ENCODE assay signal across 27 cellular contexts in genomic region chr6:157155838-157156237, GRCh38.
DNase-seq lines count a peak whose midpoint lies in the region; ATAC-seq, FAIRE-seq and TF ChIP-seq lines count a peak whose summit lies in the region.
"Had no signal": no experiment of that assay in that cellular context is flagged by ENCODE, and none has a peak within 500 bp of the region (broad histone marks: within the 10 kb centered on the region; RNA-seq: fewer than 3 reads in every experiment).

No MANE protein-coding gene starts in this region.

- peak overlapping the region; percentile 69; the same call in 1 of the 2 replicates for H2BK5ac ChIP-seq in H1 (ENCODE audit: low read depth, low read length)

- no peaks in the 10 kb centered on the region for H3K4me1 ChIP-seq in HepG2 (ENCODE audit: insufficient read depth, low read length)
- H3K4me1 ChIP-seq in right lobe of liver, result no peaks in the 10 kb centered on the region
- H3K4me1 ChIP-seq in H1 (replicated peaks in 1 of 4; ENCODE audit: control insufficient read depth in 3 of 4, insufficient read depth in 4 of 4, low read length in 3 of 4), result peaks cover 3 to 17% (median 13%) of the 10 kb centered on the region in 4 experiments
- H3K4me1 ChIP-seq: Caco-2 had no signal

- TF ChIP-seq EP300 in HepG2 (IDR thresholded peaks at IDR 0.05; ENCODE audit: low read depth in 2 of 2, low read length in 2 of 2) (no peak), HepG2 (CRISPR knock-in tag; IDR thresholded peaks at IDR 0.05; ENCODE audit: borderline replicate concordance) (no peak), H1 (IDR thresholded peaks at IDR 0.05; ENCODE audit: borderline replicate concordance in 1 of 2, low read depth in 2 of 2, low read length in 2 of 2) (no peak)

- no peaks in the 10 kb centered on the region for H3K27me3 ChIP-seq in HepG2 (ENCODE audit: control insufficient read depth in 1 of 2, insufficient read depth in 2 of 2, low read length in 2 of 2)
- no peaks in the 10 kb centered on the region for H3K27me3 ChIP-seq in right lobe of liver
- no peaks in the 10 kb centered on the region for H3K27me3 ChIP-seq in H1 (replicated peaks in 1 of 4; ENCODE audit: control insufficient read depth in 3 of 4, extremely low read depth in 1 of 4, insufficient read depth in 3 of 4, low read length in 3 of 4)
- H3K27me3 ChIP-seq: BLaER1 treated with 17β-estradiol and CSF1 and Interleukin-3, amounts not matched to agents 10 nM and 100 nM; SJSA1 had no signal

- H3K14ac ChIP-seq in H1 (ENCODE audit: insufficient read length), result no peak overlapping the region

- H3K9me3 Mint-ChIP-seq in WTC11, result no peaks in the 10 kb centered on the region

- intact Hi-C loops in HepG2 (cut with micrococcal nuclease; ENCODE audit: unreplicated experiment), result no loop called here
- intact Hi-C loops in right lobe of liver (cut with DNase I), result no loop called here

- WGBS in HepG2 (ENCODE audit: low lambda C conversion rate), result 96% methylated on average over 3 of the region's 3 CpGs
- WGBS in right lobe of liver (ENCODE audit: insufficient coverage, low coverage, low lambda C conversion rate, missing lambda C conversion rate), result 24% methylated on average over 3 of the region's 3 CpGs
- WGBS in H1 (ENCODE audit: extremely low coverage in 1 of 2, insufficient coverage in 1 of 2, insufficient read length in 1 of 2, insufficient replicate concordance in 2 of 2, low coverage in 1 of 2, low lambda C conversion rate in 2 of 2, missing lambda C conversion rate in 1 of 2), 2 experiments, result 78% methylated on average over 3 of the region's 3 CpGs; no CpG with 5 or more reads in 1 of the 2 experiments

- H3K23me2 ChIP-seq in H1 (ENCODE audit: low read depth, low read length), result no peaks in the 10 kb centered on the region

- H3K4me3 ChIP-seq in HepG2 (replicated peaks in 1 of 3; ENCODE audit: insufficient read depth in 1 of 3, low read depth in 2 of 3, low read length in 3 of 3) (no peak overlapping the region), right lobe of liver (no peak overlapping the region), H1 (ENCODE audit: extremely low read depth in 1 of 4, insufficient read depth in 2 of 4, low read depth in 3 of 4, low read length in 4 of 4) (no peak overlapping the region)
- H3K4me3 ChIP-seq: A549; BLaER1 treated with 17β-estradiol and CSF1 and Interleukin-3, amounts not matched to agents 10 nM and 100 nM; GM23248; PC-9; SJSA1 had no signal

- CTCF ChIA-PET in HepG2 (lab: Yijun Ruan, JAX; ENCODE audit: low intra/inter-chr PET ratio, low total read pairs), result no interaction called here
- CTCF ChIA-PET in WTC11 (lab: Charles Lee), result interaction anchor here (0.7 to 5.0 kb wide), 4 partner anchors 11 to 185 kb away, joined by 3 to 21 read pairs (median 10); no protein-coding TSS in a partner anchor
- CTCF ChIA-PET in H1 (lab: Charles Lee; ENCODE audit: partially characterized antibody), result interaction anchor here (0.7 to 10.7 kb wide), 7 partner anchors 10 to 76 kb away, joined by 3 to 88 read pairs (median 4); no protein-coding TSS in a partner anchor

- FAIRE-seq in HepG2 (lab: Jason Lieb, UNC) (no peak), H1 (lab: Jason Lieb, UNC) (no peak)
- FAIRE-seq: A549, GM18507 had no signal

- H3K9me3 ChIP-seq in HepG2 (ENCODE audit: low read length), result no peaks in the 10 kb centered on the region
- H3K9me3 ChIP-seq in right lobe of liver, result no peaks in the 10 kb centered on the region
- no peaks in the 10 kb centered on the region for H3K9me3 ChIP-seq in H1 (ENCODE audit: insufficient read depth in 2 of 2, low read depth in 1 of 2, low read length in 1 of 2)
- H3K9me3 ChIP-seq: A549; BLaER1 treated with 17β-estradiol and CSF1 and Interleukin-3, amounts not matched to agents 10 nM and 100 nM; Caco-2; SJSA1 had no signal

- TF ChIP-seq CTCF in HepG2 (CRISPR knock-in tag; IDR thresholded peaks at IDR 0.05) (no peak), right lobe of liver (IDR thresholded peaks at IDR 0.05) (no peak), WTC11 (IDR thresholded peaks at IDR 0.05) (no peak), H1 (IDR thresholded peaks at IDR 0.05; ENCODE audit: control extremely low read depth in 1 of 3, insufficient read depth in 1 of 3, low read depth in 1 of 3, low read length in 3 of 3) (no peak)

- peak overlapping the region; percentile 9 for H3K27ac Mint-ChIP-seq in WTC11

- in situ Hi-C loops in HepG2 (cut with HindIII; ENCODE audit: extremely low pct_ligation_motif_present, low pct_unique_long_range_greater_than_20kb), result no loop called here

- H3K4me2 ChIP-seq in HepG2 (ENCODE audit: low read depth, low read length) (no peak overlapping the region), H1 (ENCODE audit: insufficient read depth in 1 of 2, low read depth in 2 of 2, low read length in 2 of 2) (no peak overlapping the region)
- H3K4me2 ChIP-seq: A549; BLaER1 treated with 17β-estradiol and CSF1 and Interleukin-3, amounts not matched to agents 10 nM and 100 nM; PC-9 had no signal

- no peak overlapping the region for H2BK120ac ChIP-seq in H1 (replicated peaks; ENCODE audit: low read depth, low read length)

- H4K8ac ChIP-seq in H1 (ENCODE audit: extremely low read depth, insufficient read depth, low read length), result no peak overlapping the region

- H4K5ac ChIP-seq in H1 (ENCODE audit: insufficient read length, low read depth, low read length), result no peak overlapping the region

- no peak overlapping the region for H2BK12ac ChIP-seq in H1 (ENCODE audit: low read depth, low read length)

- no peak overlapping the region for H3K18ac ChIP-seq in H1 (ENCODE audit: extremely low read depth, low read length)

- peaks cover 16 to 35% of the 10 kb centered on the region in 2 experiments for H3K36me3 ChIP-seq in HepG2 (replicated peaks in 1 of 2; ENCODE audit: control insufficient read depth in 1 of 2, insufficient read depth in 2 of 2, low read length in 2 of 2)
- H3K36me3 ChIP-seq in right lobe of liver, result no peaks in the 10 kb centered on the region
- H3K36me3 ChIP-seq in H1 (ENCODE audit: control insufficient read depth in 2 of 4, insufficient read depth in 4 of 4, low read length in 3 of 4), result peaks cover 0 to 12% (median 2%) of the 10 kb centered on the region in 4 experiments; a peak in 2 of 8 replicates

- no peak overlapping the region for H3K4me3 Mint-ChIP-seq in WTC11
- H3K4me3 Mint-ChIP-seq: CD4-positive, alpha-beta memory T cell had no signal

- H4K20me1 ChIP-seq in HepG2 (ENCODE audit: insufficient read depth, low read length), result no peaks in the 10 kb centered on the region
- peaks cover 0 to 2% of the 10 kb centered on the region in 2 experiments for H4K20me1 ChIP-seq in H1 (replicated peaks in 1 of 2; ENCODE audit: control insufficient read depth in 1 of 2, insufficient read depth in 2 of 2, low read length in 2 of 2)

- H3K56ac ChIP-seq in H1 (replicated peaks; ENCODE audit: insufficient read length, low read depth, low read length), result no peak overlapping the region

- H2BK20ac ChIP-seq in H1 (ENCODE audit: low read length), result no peak overlapping the region

- H3K79me2 ChIP-seq in HepG2 (ENCODE audit: insufficient read depth, low read length) (no peaks in the 10 kb centered on the region), H1 (ENCODE audit: control insufficient read depth in 1 of 2, insufficient read depth in 2 of 2, low read length in 2 of 2) (no peaks in the 10 kb centered on the region)

- TF ChIP-seq POLR2A in HepG2 (IDR thresholded peaks at IDR 0.05; ENCODE audit: insufficient read depth in 1 of 2, low read depth in 2 of 2, low read length in 2 of 2), result no peak
- no peak for TF ChIP-seq POLR2A in right lobe of liver (IDR thresholded peaks at IDR 0.05)
- no peak for TF ChIP-seq POLR2A in H1 (IDR thresholded peaks at IDR 0.05; ENCODE audit: control extremely low read depth in 1 of 2, low read depth in 2 of 2, low read length in 2 of 2)

- no peak overlapping the region for H2AK5ac ChIP-seq in H1 (ENCODE audit: low read depth, low read length)

- H2AFZ ChIP-seq in HepG2 (ENCODE audit: low read length), result no peak overlapping the region
- no peak overlapping the region for H2AFZ ChIP-seq in H1 (ENCODE audit: low read length)
- H2AFZ ChIP-seq: GM23248, PC-9 had no signal

- H3K9ac ChIP-seq in HepG2 (ENCODE audit: insufficient read depth, low read depth, low read length) (no peak overlapping the region), H1 (replicated peaks in 1 of 4; ENCODE audit: extremely low read depth in 1 of 4, low read depth in 3 of 4, low read length in 3 of 4) (no peak overlapping the region)
- H3K9ac ChIP-seq: BLaER1 treated with 17β-estradiol and CSF1 and Interleukin-3, amounts not matched to agents 10 nM and 100 nM; GM23248 had no signal

- ATAC-seq in HepG2 (no peak), right lobe of liver (no peak), WTC11 (no peak), GM18519 (IDR thresholded peaks at IDR 0.05; ENCODE audit: low FRiP score, unreplicated experiment) (no peak)
- ATAC-seq: A549, HCT116 had no signal

- DNase-seq in HepG2 (ENCODE audit: low spot score) (no peak), right lobe of liver (no peak), WTC11 (ENCODE audit: low spot score) (no peak), H1 (ENCODE audit: low read depth in 1 of 2, low spot score in 2 of 2) (no peak), DMS 273 treated with DMSO at 0.1 percent for 48 hours (lab: John Stamatoyannopoulos, UW) (no peak)
- no peak for DNase-seq in activated CD4-positive, alpha-beta T cell treated with anti-CD3 and anti-CD28 coated beads for 48 hours
- DNase-seq: AML-193; Caco-2; CD4-positive, alpha-beta memory T cell; GM23248; Karpas-422; MV-4-11; NCI-H1105 treated with DMSO at 0.1 percent for 48 hours; NCI-H146; NCI-H1930; NCI-H446; NCI-H526; NCI-H82; PC-9; Right ventricle myocardium superior; RPMI8226 had no signal

- peaks cover 9% of the 10 kb centered on the region for H3K36me3 Mint-ChIP-seq in WTC11

- peaks cover 40% of the 10 kb centered on the region for H3K4me1 Mint-ChIP-seq in WTC11

- H3K4ac ChIP-seq in H1 (replicated peaks; ENCODE audit: insufficient read length, low read depth, low read length), result no peak overlapping the region

- POLR2A ChIA-PET in HepG2 (lab: Yijun Ruan, JAX), result no interaction called here
- POLR2A ChIA-PET in WTC11 (lab: Charles Lee), result no interaction called here
- POLR2A ChIA-PET in H1 (lab: Charles Lee; ENCODE audit: partially characterized antibody), result interaction anchor here (1.0 to 1.1 kb wide), 3 partner anchors 9 to 135 kb away, joined by 3 read pairs; no protein-coding TSS in a partner anchor

- BruUV-seq in HepG2 (replicated peaks; lab: Mats Ljungman, UMichigan), result no TSS peak

- H3K23ac ChIP-seq in H1 (ENCODE audit: insufficient read length), result no peak overlapping the region

- no peaks in the 10 kb centered on the region for H3K79me1 ChIP-seq in H1 (ENCODE audit: low read depth, low read length)

- H3K27ac ChIP-seq in HepG2 (ENCODE audit: extremely low read length, insufficient read depth, low read length), result no peak overlapping the region
- no peak overlapping the region for H3K27ac ChIP-seq in right lobe of liver
- H3K27ac ChIP-seq in H1 (ENCODE audit: low read depth, low read length), result no peak overlapping the region
- H3K27ac ChIP-seq: A549; BLaER1 treated with 17β-estradiol and CSF1 and Interleukin-3, amounts not matched to agents 10 nM and 100 nM; GM23248; PC-9; SJSA1 had no signal

- H2BK15ac ChIP-seq in H1 (ENCODE audit: low read length), result no peak overlapping the region

- no peak overlapping the region for H4K91ac ChIP-seq in H1 (replicated peaks; ENCODE audit: insufficient read length, low read length)

- no peak for TF ChIP-seq RAD21 in HepG2 (CRISPR knock-in tag; IDR thresholded peaks at IDR 0.05)
- TF ChIP-seq RAD21 in H1 (IDR thresholded peaks at IDR 0.05 in 1 of 2, conservative IDR thresholded peaks at IDR 0.05 in 1 of 2; ENCODE audit: low read depth in 2 of 2, low read length in 2 of 2), result no peak

- H3K27me3 Mint-ChIP-seq in WTC11 (ENCODE audit: low read depth), result no peaks in the 10 kb centered on the region
- H3K27me3 Mint-ChIP-seq: CD4-positive, alpha-beta memory T cell had no signal
